9 cellular contexts compared by ENCODE assay signal in the genomic region with DNA sequence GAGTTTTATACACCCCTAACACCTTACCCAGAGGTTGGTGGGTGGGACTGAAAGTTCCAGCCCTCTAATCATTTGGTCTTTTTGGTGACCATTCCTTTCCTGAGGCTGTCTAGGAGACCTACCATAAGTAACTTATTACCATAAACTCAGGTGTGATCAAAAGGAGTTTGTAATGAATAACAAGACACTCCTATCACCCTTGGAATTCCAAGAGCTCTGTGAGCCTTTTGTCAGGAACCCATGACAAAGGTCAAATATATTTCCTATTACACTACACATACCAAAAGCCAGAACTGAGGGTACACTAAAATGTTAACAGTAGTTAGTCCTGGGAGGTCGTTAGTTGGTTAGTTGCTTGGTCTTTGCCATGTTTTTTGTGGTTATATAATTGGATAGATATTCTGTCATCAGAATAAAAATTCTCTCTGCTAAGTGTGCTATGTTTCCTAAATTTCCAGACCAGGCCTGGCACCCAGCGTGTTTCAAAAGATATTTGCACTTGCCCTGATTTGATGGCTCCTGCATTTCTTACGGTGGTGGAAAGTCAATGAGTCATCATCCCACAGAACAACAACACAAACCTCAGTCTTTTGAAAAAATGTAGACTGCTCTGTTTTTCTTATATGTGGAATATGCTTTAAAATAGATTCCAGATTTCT. TPM values are rescaled to one million over a fixed set of nuclear protein-coding genes. Genes with fewer than 3 reads are reported as not detected.
DNase-seq lines count a peak whose midpoint lies in the region; ATAC-seq and TF ChIP-seq lines count a peak whose summit lies in the region.
"Had no signal": no experiment of that assay in that cellular context is flagged by ENCODE, and none has a peak within 500 bp of the region (broad histone marks: within the 10 kb centered on the region; RNA-seq: fewer than 3 reads in every experiment).

No MANE protein-coding gene starts in this region.

- H3K27me3 ChIP-seq in dorsolateral prefrontal cortex, result no peaks in the 10 kb centered on the region

- no peak for TF ChIP-seq CTCF in dorsolateral prefrontal cortex (IDR thresholded peaks at IDR 0.05 in 54 of 56, conservative IDR thresholded peaks at IDR 0.05 in 2 of 56; ENCODE audit: low read depth in 1 of 56, partially characterized antibody in 56 of 56)

- H3K4me3 ChIP-seq in dorsolateral prefrontal cortex, result no peak overlapping the region

- no peak for ATAC-seq in GM19324 (IDR thresholded peaks at IDR 0.05; ENCODE audit: low FRiP score, unreplicated experiment)
- ATAC-seq in HG02938 (IDR thresholded peaks at IDR 0.05; ENCODE audit: unreplicated experiment), result no peak
- ATAC-seq in HG03469 (IDR thresholded peaks at IDR 0.05; ENCODE audit: unreplicated experiment), result no peak
- ATAC-seq: Right ventricle myocardium inferior had no signal

- DNase-seq in COLO829 (ENCODE audit: low spot score) (peak; percentile 50), NCI-H226 (peak; percentile 75), dorsolateral prefrontal cortex (no peak), occipital lobe (lab: John Stamatoyannopoulos, UW) (peak; percentile 4), DMS153 (lab: John Stamatoyannopoulos, UW) (no peak)

- intact Hi-C loops in dorsolateral prefrontal cortex (cut with DNase I), result no loop called here

- H3K27ac ChIP-seq in dorsolateral prefrontal cortex, result peak overlapping the region in 53 of 59 donors; percentile 3 to 85 (median 65)

RNA-seq across cellular contexts. Expression of a gene that starts 27.0 kb away (rescaled TPM):
- total RNA-seq in dorsolateral prefrontal cortex (10 to 100 TPM in 117 of 120 experiments, 1 to 10 TPM in 3; 4.0 to 42.2 (median 22.1) TPM), occipital lobe (31.7 TPM)

RNA-seq across cellular contexts. Expression of a gene that starts 50.2 kb away (rescaled TPM):
- total RNA-seq in dorsolateral prefrontal cortex (10 to 100 TPM; 41.0 to 93.1 (median 63.8) TPM), occipital lobe (27.9 TPM)

Comparison
In these comparisons a context has a peak if more than half of its experiments do, and no peak if none do; other contexts are left out.
1. DNase-seq: peak in COLO829 (single experiment), NCI-H226 (single experiment) and occipital lobe (single experiment); none in dorsolateral prefrontal cortex (0 of 10) and DMS153 (single experiment).